ENCODE assay signal across 8 cellular contexts in the genomic region with DNA sequence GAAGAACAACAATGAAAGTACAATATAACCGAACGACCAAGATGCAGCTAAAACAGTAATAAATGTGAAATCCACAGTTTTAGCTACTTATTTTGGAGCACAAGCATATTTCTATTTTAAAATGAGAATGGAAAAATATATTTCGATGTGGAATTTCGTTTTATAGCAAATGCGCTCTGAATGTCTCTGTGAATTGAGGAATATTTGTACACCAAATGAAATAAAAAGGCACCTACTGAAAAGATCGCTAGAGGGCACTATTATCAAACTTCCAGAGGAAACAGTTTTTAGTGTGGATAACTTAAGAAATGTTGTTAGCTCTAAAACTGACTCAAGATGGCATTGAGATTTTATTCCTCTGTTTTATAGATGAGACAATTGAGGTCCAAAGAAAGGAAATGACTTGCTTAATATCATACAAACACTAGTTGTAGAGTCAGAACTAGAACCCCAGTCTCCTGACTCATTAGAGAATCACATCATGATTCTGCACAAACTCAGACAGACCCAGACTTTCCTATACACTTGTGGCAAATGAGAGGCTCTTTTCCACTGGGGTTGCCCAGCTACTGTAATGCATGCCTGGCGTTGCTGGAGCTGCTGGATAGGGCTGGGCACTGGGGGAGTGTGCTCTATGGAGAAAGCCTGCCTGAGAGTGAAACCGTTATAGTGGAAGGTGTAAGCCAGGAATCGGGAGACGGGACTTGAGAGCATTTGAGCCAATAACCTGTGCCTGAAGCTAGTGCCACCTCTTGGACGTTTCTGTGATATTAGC. TPM values are rescaled to one million over a fixed set of nuclear protein-coding genes. Genes with fewer than 3 reads are reported as not detected.
A peak's percentile ranks its signal among the peaks of the same experiment; 100 is the strongest.
DNase-seq lines count a peak whose midpoint lies in the region; ATAC-seq, FAIRE-seq and TF ChIP-seq lines count a peak whose summit lies in the region.

No MANE protein-coding gene starts in this region.

- H3K4me3 ChIP-seq in choroid plexus epithelial cell (ENCODE audit: low read depth, low read length) (peak overlapping the region; percentile 40), HepG2 (replicated peaks in 1 of 3; ENCODE audit: insufficient read depth in 1 of 3, low read depth in 2 of 3, low read length in 3 of 3) (peak overlapping the region; percentile 21 to 65 (median 36); a peak in 5 of 6 replicates)

- H3K27ac Mint-ChIP-seq in activated CD4-positive, alpha-beta T cell treated with anti-CD3 and anti-CD28 coated beads, Interleukin-2, amount 10 ng/mL, durations not matched to agents 24 days and 14 days: peak overlapping the region; percentile 66

- no peak overlapping the region for H3K27ac ChIP-seq in HepG2 (ENCODE audit: extremely low read length, insufficient read depth, low read length)

- intact Hi-C loops in activated CD4-positive, alpha-beta T cell treated with anti-CD3 and anti-CD28 coated beads, Interleukin-2, amount 10 ng/mL, durations not matched to agents 24 days and 14 days (cut with micrococcal nuclease): loop anchor here (1.0 to 5.0 kb wide), 5 partner anchors 50 to 511 kb away; no protein-coding TSS in a partner anchor
- intact Hi-C loops in HepG2 (cut with micrococcal nuclease; ENCODE audit: unreplicated experiment): loop anchor here (1.0 to 2.0 kb wide), 5 partner anchors 52 to 235 kb away; a partner anchor contains a TSS

- CTCF ChIA-PET in HepG2 (lab: Yijun Ruan, JAX; ENCODE audit: low intra/inter-chr PET ratio, low total read pairs): interaction anchor here (1.5 to 4.1 kb wide), 6 partner anchors 52 to 321 kb away, joined by 3 to 68 read pairs (median 14); a partner anchor contains a TSS

- peak; percentile 89 for ATAC-seq in HepG2
- no peak for ATAC-seq in HG02588 (IDR thresholded peaks at IDR 0.05; ENCODE audit: unreplicated experiment)

- no peaks in the 10 kb centered on the region for H3K9me3 Mint-ChIP-seq in activated CD4-positive, alpha-beta T cell treated with anti-CD3 and anti-CD28 coated beads, Interleukin-2, amount 10 ng/mL, durations not matched to agents 24 days and 14 days

- H3K9ac ChIP-seq in HepG2 (ENCODE audit: insufficient read depth, low read depth, low read length): no peak overlapping the region

- H3K4me1 Mint-ChIP-seq in activated CD4-positive, alpha-beta T cell treated with anti-CD3 and anti-CD28 coated beads, Interleukin-2, amount 10 ng/mL, durations not matched to agents 24 days and 14 days: peaks cover 7% of the 10 kb centered on the region

- no TSS peak for BruUV-seq in HepG2 (replicated peaks; lab: Mats Ljungman, UMichigan)

- H3K9me3 ChIP-seq in HepG2 (ENCODE audit: low read length): no peaks in the 10 kb centered on the region

- no peaks in the 10 kb centered on the region for H4K20me1 ChIP-seq in HepG2 (ENCODE audit: insufficient read depth, low read length)

- peak overlapping the region; percentile 92 for H3K4me2 ChIP-seq in HepG2 (ENCODE audit: low read depth, low read length)

- no peak for TF ChIP-seq POLR2A in HepG2 (IDR thresholded peaks at IDR 0.05; ENCODE audit: insufficient read depth in 1 of 2, low read depth in 2 of 2, low read length in 2 of 2)

- POLR2A ChIA-PET in HepG2 (lab: Yijun Ruan, JAX): interaction anchor here (0.8 to 2.5 kb wide), 5 partner anchors 51 to 233 kb away, joined by 3 to 9 read pairs (median 5); a partner anchor contains a TSS

- no peaks in the 10 kb centered on the region for H3K79me2 ChIP-seq in HepG2 (ENCODE audit: insufficient read depth, low read length)

- peak; percentile 75 for FAIRE-seq in HepG2 (lab: Jason Lieb, UNC)

- 9% methylated on average over 11 of the region's 11 CpGs for WGBS in HepG2 (ENCODE audit: low lambda C conversion rate)

- H2AFZ ChIP-seq in HepG2 (ENCODE audit: low read length): peak overlapping the region; percentile 59

- H3K36me3 ChIP-seq in HepG2 (replicated peaks in 1 of 2; ENCODE audit: control insufficient read depth in 1 of 2, insufficient read depth in 2 of 2, low read length in 2 of 2): peaks cover 1 to 7% of the 10 kb centered on the region in 2 experiments; a peak in 1 of 5 replicates

- H3K4me1 ChIP-seq in HepG2 (ENCODE audit: insufficient read depth, low read length): peaks cover 17% of the 10 kb centered on the region

- H3K27me3 Mint-ChIP-seq in activated CD4-positive, alpha-beta T cell treated with anti-CD3 and anti-CD28 coated beads, Interleukin-2, amount 10 ng/mL, durations not matched to agents 24 days and 14 days: peaks cover 21% of the 10 kb centered on the region

- H3K27me3 ChIP-seq in HepG2 (ENCODE audit: control insufficient read depth in 1 of 2, insufficient read depth in 2 of 2, low read length in 2 of 2): no peaks in the 10 kb centered on the region

- DNase-seq in activated CD4-positive, alpha-beta T cell treated with anti-CD3 and anti-CD28 coated beads, Interleukin-2, amount 10 ng/mL, durations not matched to agents 24 days and 14 days: peak; percentile 69
- no peak for DNase-seq in activated CD4-positive, alpha-beta T cell treated with anti-CD3 and anti-CD28 coated beads for 4 hours
- DNase-seq in MV-4-11 (lab: John Stamatoyannopoulos, UW): peak; percentile 34
- peak; percentile 54 for DNase-seq in SK-N-DZ (ENCODE audit: low spot score)
- peak; percentile 77 for DNase-seq in choroid plexus epithelial cell (ENCODE audit: low read depth)
- DNase-seq in HepG2 (ENCODE audit: low spot score): peak; percentile 59
- peak; percentile 56 for DNase-seq in stimulated activated CD8-positive, alpha-beta memory T cell treated with anti-CD3 and anti-CD28 coated beads, Interleukin-4, amount 100 ng/mL, for 48 hours

- peak; percentile 63 for TF ChIP-seq RAD21 in HepG2 (CRISPR knock-in tag; IDR thresholded peaks at IDR 0.05)

- TF ChIP-seq EP300 in HepG2 (IDR thresholded peaks at IDR 0.05; ENCODE audit: low read depth in 2 of 2, low read length in 2 of 2) (no peak), HepG2 (CRISPR knock-in tag; IDR thresholded peaks at IDR 0.05; ENCODE audit: borderline replicate concordance) (no peak)

- peak; percentile 67 for TF ChIP-seq CTCF in choroid plexus epithelial cell (conservative IDR thresholded peaks at IDR 0.05; ENCODE audit: low read depth, low read length)
- peak; percentile 81 for TF ChIP-seq CTCF in HepG2 (CRISPR knock-in tag; IDR thresholded peaks at IDR 0.05)

- H3K4me3 Mint-ChIP-seq in activated CD4-positive, alpha-beta T cell treated with anti-CD3 and anti-CD28 coated beads, Interleukin-2, amount 10 ng/mL, durations not matched to agents 24 days and 14 days: no peak overlapping the region

- peaks cover 3% of the 10 kb centered on the region for H3K36me3 Mint-ChIP-seq in activated CD4-positive, alpha-beta T cell treated with anti-CD3 and anti-CD28 coated beads, Interleukin-2, amount 10 ng/mL, durations not matched to agents 24 days and 14 days (ENCODE audit: low read depth)

- in situ Hi-C loops in HepG2 (cut with HindIII; ENCODE audit: extremely low pct_ligation_motif_present, low pct_unique_long_range_greater_than_20kb): loop anchor here (10.0 kb wide), 1 partner anchor 462 kb away; no protein-coding TSS in a partner anchor

TF ChIP-seq in HepG2, 621 proteins besides CTCF, POLR2A, EP300 and RAD21 (continues in another document):
- TF ChIP-seq PHF21A (CRISPR knock-in tag; IDR thresholded peaks at IDR 0.05) (peak; percentile 25; the same call in 1 of the 2 replicates), PCBP1 (IDR thresholded peaks at IDR 0.05; ENCODE audit: borderline replicate concordance, low read depth, low read length) (no peak), MAZ (IDR thresholded peaks at IDR 0.05; ENCODE audit: borderline replicate concordance, low read depth, low read length) (no peak), MAZ (CRISPR knock-in tag; IDR thresholded peaks at IDR 0.05; ENCODE audit: low read depth) (no peak), ZMYM3 (CRISPR knock-in tag; IDR thresholded peaks at IDR 0.05) (no peak), ZNF225 (CRISPR knock-in tag; IDR thresholded peaks at IDR 0.05) (no peak), RELA (CRISPR knock-in tag; IDR thresholded peaks at IDR 0.05) (no peak), FOXM1 (CRISPR knock-in tag; IDR thresholded peaks at IDR 0.05) (no peak)
- TF ChIP-seq, protein P1, sequence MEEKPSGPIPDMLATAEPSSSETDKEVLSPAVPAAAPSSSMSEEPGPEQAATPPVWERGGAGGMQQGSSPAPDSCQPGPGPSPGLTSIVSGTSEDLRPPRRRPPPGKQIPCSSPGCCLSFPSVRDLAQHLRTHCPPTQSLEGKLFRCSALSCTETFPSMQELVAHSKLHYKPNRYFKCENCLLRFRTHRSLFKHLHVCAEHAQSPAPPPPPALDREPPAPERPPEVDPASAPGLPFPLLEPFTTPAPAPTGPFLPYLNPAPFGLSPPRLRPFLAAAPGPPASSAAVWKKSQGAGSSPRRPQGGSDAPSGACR (CRISPR knock-in tag; IDR thresholded peaks at IDR 0.05): no peak

RNA-seq across cellular contexts. Expression of a gene that starts 51.9 kb away (rescaled TPM):
- total RNA-seq in activated CD4-positive, alpha-beta T cell treated with anti-CD3 and anti-CD28 coated beads, Interleukin-2, amount 10 ng/mL, durations not matched to agents 24 days and 14 days: 21.3 and 25.0 TPM in 2 replicates
- 18.3 and 22.7 TPM in 2 replicates for polyA plus RNA-seq in SK-N-DZ (2014; cell fraction: cytosol; rRNA removed)
- polyA plus RNA-seq in SK-N-DZ (2014; cell fraction: nucleus; rRNA removed): 21.0 and 24.6 TPM in 2 replicates
- total RNA-seq in HepG2 (2016; rRNA removed; fragmentation: Illumina TruSeq; extraction: Trizol): 84.6 and 96.9 TPM in 2 replicates
- total RNA-seq in HepG2 (2016; cell fraction: cytosol; rRNA removed; fragmentation: Illumina TruSeq; extraction: Trizol; ENCODE audit: low read depth): 11.5 and 11.6 TPM in 2 replicates
- total RNA-seq in HepG2 (2016; cell fraction: insoluble cytoplasmic fraction; rRNA removed; fragmentation: Illumina TruSeq; extraction: Trizol): 74.6 and 95.9 TPM in 2 replicates
- 35.6 and 39.1 TPM in 2 replicates for total RNA-seq in HepG2 (2016; cell fraction: membrane; rRNA removed; fragmentation: Illumina TruSeq; extraction: Trizol)
- total RNA-seq in HepG2 (2016; cell fraction: nucleus; rRNA removed; fragmentation: Illumina TruSeq; extraction: Trizol): 62.3 and 75.3 TPM in 2 replicates
- polyA plus RNA-seq in HepG2 (2011; rRNA removed): 21.5 and 35.3 TPM in 2 replicates
- polyA plus RNA-seq in HepG2 (2011; cell fraction: cytosol; rRNA removed): 12.9 and 21.5 TPM in 2 replicates
- polyA plus RNA-seq in HepG2 (2011; cell fraction: nucleus; rRNA removed): 29.1 and 32.0 TPM in 2 replicates
- polyA plus RNA-seq in HepG2 (2012): 66.0 and 93.9 TPM in 2 replicates
- polyA plus RNA-seq in HepG2 (2016; cell fraction: cytosol; fragmentation: Illumina TruSeq; extraction: Trizol; ENCODE audit: low read depth): 3.5 and 3.7 TPM in 2 replicates
- 80.0 and 80.6 TPM in 2 replicates for polyA plus RNA-seq in HepG2 (2016; cell fraction: insoluble cytoplasmic fraction; fragmentation: Illumina TruSeq; extraction: Trizol; ENCODE audit: low read depth)
- 12.9 and 13.2 TPM in 2 replicates for polyA plus RNA-seq in HepG2 (2016; cell fraction: membrane; fragmentation: Illumina TruSeq; extraction: Trizol; ENCODE audit: low read depth)
- polyA plus RNA-seq in HepG2 (2016; cell fraction: nucleus; fragmentation: Illumina TruSeq; extraction: Trizol; ENCODE audit: insufficient read depth, low read depth): 78.5 and 78.7 TPM in 2 replicates
- 29.2 and 35.2 TPM in 2 replicates for polyA minus RNA-seq in HepG2 (2011; rRNA and poly(A)+ RNA removed; ENCODE audit: low replicate concordance)
- 31.5 and 48.1 TPM in 2 replicates for polyA minus RNA-seq in HepG2 (2011; cell fraction: cytosol; rRNA and poly(A)+ RNA removed)
- polyA minus RNA-seq in HepG2 (2011; cell fraction: nucleus; rRNA and poly(A)+ RNA removed): 101 and 110 TPM in 2 replicates

Comparison
In these comparisons a context has a peak if more than half of its experiments do, and no peak if none do; other contexts are left out.
1. DNase-seq: peak in activated CD4-positive, alpha-beta T cell treated with anti-CD3 and anti-CD28 coated beads, Interleukin-2, amount 10 ng/mL, durations not matched to agents 24 days and 14 days (single experiment), MV-4-11 (single experiment), SK-N-DZ (single experiment), choroid plexus epithelial cell (single experiment), HepG2 (single experiment) and stimulated activated CD8-positive, alpha-beta memory T cell treated with anti-CD3 and anti-CD28 coated beads, Interleukin-4, amount 100 ng/mL, for 48 hours (single experiment); none in activated CD4-positive, alpha-beta T cell treated with anti-CD3 and anti-CD28 coated beads for 4 hours (0 of 2).